1 cellular context compared by ENCODE assay signal in genomic region chr13:42380420-42381164, GRCh38.
A peak's percentile ranks its signal among the peaks of the same experiment; 100 is the strongest.
TF ChIP-seq lines count a peak whose summit lies in the region.

No MANE protein-coding gene starts in this region.

TF ChIP-seq in GM12878, 131 proteins besides CTCF, POLR2A, EP300 and RAD21 (continued from another document and continues in another):
- TF ChIP-seq ZBTB40 (IDR thresholded peaks at IDR 0.05; ENCODE audit: borderline replicate concordance) (no peak), ZNF207 (IDR thresholded peaks at IDR 0.05; ENCODE audit: borderline replicate concordance) (no peak), BCL11A (IDR thresholded peaks at IDR 0.05; ENCODE audit: low read depth, low read length) (peak; percentile 83), ZNF24 (IDR thresholded peaks at IDR 0.05) (no peak), NRF1 (conservative IDR thresholded peaks at IDR 0.05; ENCODE audit: low read depth, low read length) (no peak), PRDM15 (CRISPR knock-in tag; IDR thresholded peaks at IDR 0.05) (no peak), BCL3 (IDR thresholded peaks at IDR 0.05; ENCODE audit: borderline replicate concordance, insufficient read depth, low read depth, low read length, poor library complexity, severe bottlenecking) (peak; percentile 63), ZNF217 (IDR thresholded peaks at IDR 0.05) (peak; percentile 25; the same call in 1 of the 2 replicates), IRF5 (IDR thresholded peaks at IDR 0.05; ENCODE audit: borderline replicate concordance) (no peak), NFIC (IDR thresholded peaks at IDR 0.05; ENCODE audit: low read depth, low read length) (peak; percentile 95), MTA3 (IDR thresholded peaks at IDR 0.05; ENCODE audit: borderline replicate concordance, low read length) (peak; percentile 9; the same call in 1 of the 2 replicates), IRF4 (IDR thresholded peaks at IDR 0.05; ENCODE audit: low read depth, low read length) (0 out of 2 replicates have a peak, but pooled peaks have one; percentile 35), ZZZ3 (IDR thresholded peaks at IDR 0.05; ENCODE audit: control insufficient read depth, insufficient read length, low read depth) (no peak), HDGF (IDR thresholded peaks at IDR 0.05) (no peak), ZNF384 (IDR thresholded peaks at IDR 0.05; ENCODE audit: borderline replicate concordance, low read depth, low read length) (no peak), WRNIP1 (IDR thresholded peaks at IDR 0.05; ENCODE audit: borderline replicate concordance, low read depth, low read length) (no peak), ESRRA (IDR thresholded peaks at IDR 0.05; ENCODE audit: low read length) (peak; percentile 74; the same call in 1 of the 2 replicates), CUX1 (IDR thresholded peaks at IDR 0.05; ENCODE audit: insufficient replicate concordance, low read depth, low read length) (no peak), ZNF687 (IDR thresholded peaks at IDR 0.05) (no peak), GATAD2B (conservative IDR thresholded peaks at IDR 0.05; ENCODE audit: low read depth) (peak; percentile 50), CREM (IDR thresholded peaks at IDR 0.05; ENCODE audit: low read depth) (peak; percentile 82; the same call in 1 of the 2 replicates), MEF2B (IDR thresholded peaks at IDR 0.05; ENCODE audit: partially characterized antibody, poor library complexity, severe bottlenecking) (peak; percentile 54), IRF3 (IDR thresholded peaks at IDR 0.05) (no peak), YBX1 (IDR thresholded peaks at IDR 0.05) (no peak), NFXL1 (IDR thresholded peaks at IDR 0.05; ENCODE audit: borderline replicate concordance) (no peak), RCOR1 (conservative IDR thresholded peaks at IDR 0.05; ENCODE audit: low read depth, low read length) (no peak), MYC (IDR thresholded peaks at IDR 0.05; ENCODE audit: insufficient read depth, insufficient read length, insufficient replicate concordance, low read length, severe bottlenecking) (no peak), ZBTB4 (CRISPR knock-in tag; IDR thresholded peaks at IDR 0.05) (no peak), SIN3A (IDR thresholded peaks at IDR 0.05; ENCODE audit: low read depth, low read length) (no peak)
